ENCODE assay signal across 1 cellular context in the genomic region with DNA sequence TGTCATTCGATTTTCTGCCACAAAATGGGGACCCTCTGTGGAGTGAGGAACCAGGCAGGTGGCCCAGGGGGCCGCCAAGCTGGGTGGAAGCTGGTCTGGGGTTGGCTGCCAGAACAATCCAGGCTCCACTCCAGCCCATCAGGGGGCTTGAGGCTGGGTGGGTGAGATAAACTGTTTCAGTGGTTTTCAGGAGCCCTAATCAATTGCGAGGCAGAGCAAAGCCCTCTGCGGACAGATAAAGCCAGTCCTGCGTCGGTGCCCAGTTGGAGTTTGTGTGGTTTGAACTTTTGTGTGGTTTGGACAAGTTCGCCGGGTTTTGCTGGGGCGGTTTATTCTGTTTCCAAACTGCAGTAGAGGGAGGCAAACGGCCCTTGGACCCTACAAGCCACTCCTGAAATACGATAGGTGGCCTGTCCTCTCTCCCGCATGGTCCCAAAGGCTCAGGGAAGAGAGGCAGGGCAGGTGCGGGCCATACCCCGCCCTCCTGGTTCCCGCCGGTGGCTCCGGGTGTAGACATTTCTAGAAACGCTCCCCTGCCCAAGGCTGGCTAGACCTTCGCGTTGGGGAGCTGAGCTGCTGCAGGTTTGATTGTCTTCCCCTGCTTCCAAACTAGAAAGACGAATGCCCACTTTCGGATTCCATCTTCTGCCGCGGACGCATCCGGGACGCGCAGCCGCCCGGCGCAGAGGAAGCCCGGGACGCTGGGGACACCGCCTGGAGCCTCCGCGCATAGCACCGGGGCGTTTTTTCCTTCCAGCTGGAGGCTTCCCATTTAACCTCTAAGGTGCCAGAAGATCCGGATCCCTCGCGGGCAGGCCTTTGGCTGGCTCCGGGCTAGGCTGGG.
TF ChIP-seq lines count a peak whose summit lies in the region.

No MANE protein-coding gene starts in this region.

TF ChIP-seq in HCT116, 20 proteins besides CTCF, POLR2A, EP300 and RAD21 (continued from another document):
- 0 out of 2 replicates have a peak, but pooled peaks have one; percentile 14 for TF ChIP-seq POLR2AphosphoS5 (IDR thresholded peaks at IDR 0.05; ENCODE audit: low read depth, low read length)
TF ChIP-seq in HCT116: peak in this region for 2.
